ENCODE assay signal across 29 cellular contexts in the genomic region with DNA sequence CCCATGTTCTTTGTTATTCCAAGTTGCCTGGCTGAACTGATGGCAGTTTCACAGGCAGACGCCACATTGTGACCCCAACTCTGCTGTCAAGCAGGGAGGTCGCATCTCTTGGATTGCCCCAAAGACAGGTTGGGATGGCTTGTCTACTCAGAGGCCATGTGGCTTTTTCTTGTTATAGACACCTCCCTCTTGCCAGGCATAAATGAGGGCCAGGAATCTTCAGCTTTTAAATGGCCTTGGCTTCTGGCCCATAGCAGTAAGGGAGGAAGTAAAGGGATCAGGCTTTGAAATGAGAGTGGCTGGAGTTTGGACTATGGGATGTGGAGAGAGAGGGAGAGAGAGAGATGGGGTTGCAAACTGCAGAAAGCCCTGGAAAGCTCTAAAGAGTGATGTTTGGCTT.
"Had no signal": no experiment of that assay in that cellular context is flagged by ENCODE, and none has a peak within 500 bp of the region (broad histone marks: within the 10 kb centered on the region; RNA-seq: fewer than 3 reads in every experiment).

No MANE protein-coding gene starts in this region.

- H3K4me1 ChIP-seq: adrenal gland, body of pancreas had no signal

- DNase-seq: activated CD4-positive, alpha-beta memory T cell treated with anti-CD3 and anti-CD28 coated beads for 36 hours; activated CD4-positive, alpha-beta T cell treated with anti-CD3 and anti-CD28 coated beads for 36 hours; activated CD4-positive, alpha-beta T cell treated with anti-CD3 and anti-CD28 coated beads, Interleukin-2, amount 10 ng/mL, durations not matched to agents 24 days and 14 days; activated CD4-positive, CD25-positive, alpha-beta regulatory T cell; activated CD4-positive, CD25-positive, alpha-beta regulatory T cell treated with anti-CD3 and anti-CD28 coated beads, Interleukin-2, amount 50 U/mL, for 72 hours; activated CD8-positive, alpha-beta memory T cell treated with anti-CD3 and anti-CD28 coated beads, Interleukin-2, amount 10 ng/mL, durations not matched to agents 7 days and 5 days; activated CD8-positive, alpha-beta memory T cell treated with anti-CD3 and anti-CD28 coated beads, Interleukin-2, amount 50 U/mL, for 4 hours; activated CD8-positive, alpha-beta T cell treated with anti-CD3 and anti-CD28 coated beads, Interleukin-2, amount 10 ng/mL, durations not matched to agents 7 days and 5 days; activated effector memory CD4-positive, alpha-beta T cell treated with anti-CD3 and anti-CD28 coated beads, Interleukin-2, amount 50 U/mL, for 16 hours; activated naive CD4-positive, alpha-beta T cell treated with anti-CD3 and anti-CD28 coated beads for 36 hours; activated naive CD8-positive, alpha-beta T cell treated with anti-CD3 and anti-CD28 coated beads for 36 hours; activated naive CD8-positive, alpha-beta T cell treated with anti-CD3 and anti-CD28 coated beads, Interleukin-2, amount 50 U/mL, for 24 hours; activated T-cell treated with anti-CD3 and anti-CD28 coated beads, Interleukin-2, amount 50 U/mL, for 1 hour; activated T-cell treated with anti-CD3 and anti-CD28 coated beads, Interleukin-2, amount 50 U/mL, for 48 hours; adrenal gland; amygdala; aorta; body of pancreas; dorsolateral prefrontal cortex; effector memory CD4-positive, alpha-beta T cell; endodermal cell; foreskin fibroblast; head of caudate nucleus; T-helper 1 cell; T-helper 17 cell; T1000 had no signal

- H3K36me3 ChIP-seq: adrenal gland, cardiac muscle cell had no signal

- H3K4me3 ChIP-seq: adrenal gland, body of pancreas, cardiac muscle cell, coronary artery, dorsolateral prefrontal cortex had no signal

- H3K27me3 ChIP-seq: adrenal gland, body of pancreas, cardiac muscle cell had no signal

- ATAC-seq: activated CD4-positive, alpha-beta T cell treated with anti-CD3 and anti-CD28 coated beads for 36 hours; activated CD8-positive, alpha-beta memory T cell treated with anti-CD3 and anti-CD28 coated beads, Interleukin-2, amount 10 ng/mL, durations not matched to agents 7 days and 5 days; activated CD8-positive, alpha-beta T cell treated with anti-CD3 and anti-CD28 coated beads, Interleukin-2, amount 10 ng/mL, durations not matched to agents 7 days and 5 days; activated naive CD8-positive, alpha-beta T cell treated with anti-CD3 and anti-CD28 coated beads, Interleukin-2, amount 50 U/mL, for 24 hours; body of pancreas; esophagus mucosa; T-helper 17 cell had no signal

- H3K27ac ChIP-seq: adrenal gland, body of pancreas, cardiac muscle cell, coronary artery, dorsolateral prefrontal cortex had no signal

- H3K9me3 ChIP-seq: adrenal gland, body of pancreas had no signal
